Comparison of ENCODE assay signal across 9 cellular contexts in genomic region chrX:56788717-56789122, GRCh38. TPM values are rescaled to one million over a fixed set of nuclear protein-coding genes. Genes with fewer than 3 reads are reported as not detected.
DNase-seq lines count a peak whose midpoint lies in the region; ATAC-seq, FAIRE-seq and TF ChIP-seq lines count a peak whose summit lies in the region.
"Had no signal": no experiment of that assay in that cellular context is flagged by ENCODE, and none has a peak within 500 bp of the region (broad histone marks: within the 10 kb centered on the region; RNA-seq: fewer than 3 reads in every experiment).

No MANE protein-coding gene starts in this region.

- H4K20me1 ChIP-seq in GM12878 (ENCODE audit: control insufficient read depth, insufficient read depth), result no peaks in the 10 kb centered on the region
- H4K20me1 ChIP-seq in osteoblast (ENCODE audit: insufficient read depth, low read length), result peaks cover 6% of the 10 kb centered on the region

- H2AK5ac ChIP-seq in neuronal stem cell (ENCODE audit: low read depth, low read length), result no peak overlapping the region

- WGBS in GM12878 (ENCODE audit: insufficient coverage, insufficient replicate concordance, low lambda C conversion rate, missing lambda C conversion rate), result 35% methylated on average over 7 of the region's 7 CpGs
- WGBS in neuronal stem cell (ENCODE audit: extremely low coverage in 2 of 2, insufficient read length in 2 of 2, insufficient replicate concordance in 1 of 2), 2 donors, result no CpG with 5 or more reads among the region's 7 CpGs

- TF ChIP-seq POLR2A in GM12878 (IDR thresholded peaks at IDR 0.05; ENCODE audit: low read depth, low read length), result no peak

- H2AFZ ChIP-seq in GM12878 (ENCODE audit: control insufficient read depth, low read depth, low read length) (no peak overlapping the region), osteoblast (ENCODE audit: low read length) (no peak overlapping the region), neuronal stem cell (ENCODE audit: low read length) (no peak overlapping the region)

- no peak overlapping the region for H2BK120ac ChIP-seq in neuronal stem cell (ENCODE audit: low read depth, low read length)

- H3K4me1 ChIP-seq in GM12878 (ENCODE audit: control insufficient read depth, insufficient read depth, low read length) (no peaks in the 10 kb centered on the region), osteoblast (ENCODE audit: insufficient read depth, low read length) (no peaks in the 10 kb centered on the region), neuronal stem cell (ENCODE audit: control insufficient read depth in 2 of 2, insufficient read depth in 1 of 2, low read depth in 1 of 2, low read length in 2 of 2) (no peaks in the 10 kb centered on the region)

- no peak overlapping the region for H3K9ac ChIP-seq in GM12878 (ENCODE audit: control insufficient read depth, insufficient read depth, low read length)
- H3K9ac ChIP-seq in neuronal stem cell (ENCODE audit: low read depth, low read length, poor library complexity), result no peak overlapping the region

- peak; percentile 27; the same call in 1 of the 2 replicates for TF ChIP-seq RAD21 in GM12878 (IDR thresholded peaks at IDR 0.05; ENCODE audit: insufficient read depth, low read depth, low read length)

- POLR2A ChIA-PET in GM12878 (lab: Charles Lee), result no interaction called here

- no TSS peak for BruUV-seq in GM12878 (replicated peaks; lab: Mats Ljungman, UMichigan)

- TF ChIP-seq CTCF in GM12878 (IDR thresholded peaks at IDR 0.05 in 2 of 3, conservative IDR thresholded peaks at IDR 0.05 in 1 of 3; ENCODE audit: control insufficient read depth in 2 of 3, extremely low read depth in 1 of 3, insufficient read depth in 1 of 3, low read depth in 3 of 3, low read length in 3 of 3) (peak; percentile 17 to 69 (median 25); a peak in 4 of 6 replicates), osteoblast (IDR thresholded peaks at IDR 0.05; ENCODE audit: extremely low read depth, low read depth, low read length) (peak; percentile 40)

- CTCF ChIA-PET in GM12878 (lab: Yijun Ruan, JAX), result interaction anchor here (0.6 to 1.5 kb wide), 5 partner anchors 8 to 204 kb away, joined by 3 to 10 read pairs (median 3); no protein-coding TSS in a partner anchor

- in situ Hi-C loops in GM12878 (cut with MboI), result no loop called here
- in situ Hi-C loops in ACHN (cut with HindIII; ENCODE audit: low pct_ligation_motif_present, low pct_unique_long_range_greater_than_20kb, low sequenced_read_pairs), result no loop called here

- H4K91ac ChIP-seq in neuronal stem cell (ENCODE audit: low read depth, low read length, poor library complexity), result no peak overlapping the region

- H3K4ac ChIP-seq in neuronal stem cell (ENCODE audit: low read length), result no peak overlapping the region

- no peak overlapping the region for H3K4me3 ChIP-seq in GM12878
- peak overlapping the region; percentile 39 for H3K4me3 ChIP-seq in osteoblast (ENCODE audit: insufficient read depth, low read length)
- no peak overlapping the region for H3K4me3 ChIP-seq in neuronal stem cell (ENCODE audit: low read length in 2 of 2)

- H3K9me3 ChIP-seq in GM12878 (replicated peaks; ENCODE audit: control insufficient read depth, insufficient read depth, low read length) (no peaks in the 10 kb centered on the region), osteoblast (ENCODE audit: low read depth, low read length) (no peaks in the 10 kb centered on the region), neuronal stem cell (replicated peaks in 1 of 2; ENCODE audit: control insufficient read depth in 2 of 2, insufficient read depth in 1 of 2, low read depth in 1 of 2, low read length in 2 of 2) (no peaks in the 10 kb centered on the region)

- no peak overlapping the region for H3K23ac ChIP-seq in neuronal stem cell (ENCODE audit: low read depth, low read length, poor library complexity)

- intact Hi-C loops in GM12878 (cut with micrococcal nuclease; ENCODE audit: unreplicated experiment), result no loop called here

- H3K79me2 ChIP-seq in GM12878 (ENCODE audit: control insufficient read depth, insufficient read depth, low read length) (no peaks in the 10 kb centered on the region; the same call in 1 of the 2 replicates), osteoblast (ENCODE audit: insufficient read depth, low read length) (no peaks in the 10 kb centered on the region)

- RAD21 ChIA-PET in GM12878 (lab: Charles Lee; ENCODE audit: unreplicated experiment), result interaction anchor here (1.0 to 1.8 kb wide), 5 partner anchors 14 to 194 kb away, joined by 3 to 10 read pairs (median 4); no protein-coding TSS in a partner anchor

- H3K27ac ChIP-seq in GM12878 (ENCODE audit: control insufficient read depth, insufficient read depth) (no peak overlapping the region), osteoblast (ENCODE audit: low read depth, low read length) (no peak overlapping the region), neuronal stem cell (replicated peaks; ENCODE audit: low read length) (no peak overlapping the region)
- H3K27ac ChIP-seq: brain microvascular endothelial cell had no signal

- ATAC-seq in GM18858 (IDR thresholded peaks at IDR 0.05; ENCODE audit: unreplicated experiment) (peak; percentile 38), HG03520 (IDR thresholded peaks at IDR 0.05; ENCODE audit: unreplicated experiment) (peak; percentile 46), GM12878 (peak; percentile 75), GM18519 (IDR thresholded peaks at IDR 0.05; ENCODE audit: low FRiP score, unreplicated experiment) (no peak), HG03521 (IDR thresholded peaks at IDR 0.05; ENCODE audit: unreplicated experiment) (no peak)

- H2BK5ac ChIP-seq in neuronal stem cell (ENCODE audit: low read length), result no peak overlapping the region

- H3K36me3 ChIP-seq in GM12878 (ENCODE audit: control insufficient read depth in 2 of 2, insufficient read depth in 2 of 2, low read length in 1 of 2) (no peaks in the 10 kb centered on the region; a peak in 3 of 4 replicates), osteoblast (ENCODE audit: insufficient read depth, low read length) (no peaks in the 10 kb centered on the region), neuronal stem cell (replicated peaks in 1 of 2; ENCODE audit: control insufficient read depth in 2 of 2, insufficient read depth in 2 of 2, low read length in 2 of 2) (peaks cover 3 to 45% of the 10 kb centered on the region in 2 donors)
- H3K36me3 ChIP-seq: brain microvascular endothelial cell had no signal

- no peak for TF ChIP-seq EP300 in GM12878 (IDR thresholded peaks at IDR 0.05; ENCODE audit: borderline replicate concordance in 1 of 2, control insufficient read depth in 1 of 2, low read depth in 2 of 2, low read length in 2 of 2)

- FAIRE-seq in GM12878 (lab: Jason Lieb, UNC), result no peak

- no peak overlapping the region for H4K8ac ChIP-seq in neuronal stem cell (ENCODE audit: low read depth, low read length)

- H3K79me1 ChIP-seq in neuronal stem cell (ENCODE audit: low read depth, low read length), result no peaks in the 10 kb centered on the region

- no peak overlapping the region for H3K4me2 ChIP-seq in GM12878 (ENCODE audit: control insufficient read depth, insufficient read depth)
- H3K4me2 ChIP-seq in osteoblast (ENCODE audit: insufficient read depth, low read length), result peak overlapping the region; percentile 66
- no peak overlapping the region for H3K4me2 ChIP-seq in neuronal stem cell (ENCODE audit: insufficient read depth, low read length, poor library complexity, severe bottlenecking)

- H3K27me3 ChIP-seq in GM12878 (replicated peaks in 1 of 2; ENCODE audit: control insufficient read depth in 2 of 2, insufficient read depth in 2 of 2, low read length in 1 of 2) (no peaks in the 10 kb centered on the region), osteoblast (ENCODE audit: insufficient read depth, low read length) (no peaks in the 10 kb centered on the region), neuronal stem cell (ENCODE audit: control insufficient read depth in 3 of 3, insufficient read depth in 3 of 3, low read depth in 1 of 3, low read length in 3 of 3) (peaks cover 0 to 18% (median 0%) of the 10 kb centered on the region in 3 experiments)
- H3K27me3 ChIP-seq: brain microvascular endothelial cell had no signal

- H3K18ac ChIP-seq in neuronal stem cell (ENCODE audit: low read length), result no peak overlapping the region

- H2BK12ac ChIP-seq in neuronal stem cell (ENCODE audit: low read length), result no peak overlapping the region

- DNase-seq in GM12878 (ENCODE audit: low read depth, low spot score) (no peak), osteoblast (ENCODE audit: insufficient read length, low spot score, missing footprints) (no peak), ACHN (no peak), neuronal stem cell (ENCODE audit: low spot score) (no peak)
- DNase-seq: brain microvascular endothelial cell had no signal

- no peak overlapping the region for H2BK15ac ChIP-seq in neuronal stem cell (ENCODE audit: low read length)

- H3K14ac ChIP-seq in neuronal stem cell (ENCODE audit: low read length), result no peak overlapping the region

- SMC1A ChIA-PET in GM12878 (lab: Charles Lee; ENCODE audit: uncharacterized antibody, unreplicated experiment), result interaction anchor here (3.2 kb wide), 1 partner anchor 190 kb away, joined by 11 read pairs; no protein-coding TSS in a partner anchor

TF ChIP-seq in GM12878, 131 proteins besides CTCF, POLR2A, EP300 and RAD21 (continues in another document):
- TF ChIP-seq MYC (IDR thresholded peaks at IDR 0.05; ENCODE audit: insufficient read depth, insufficient read length, insufficient replicate concordance, low read length, severe bottlenecking), result no peak

RNA-seq across cellular contexts. Expression of gene NBDY, which starts 59.7 kb away (rescaled TPM):
- total RNA-seq in GM12878 (2013; cell fraction: nucleolus; rRNA removed), result 11.0 and 16.2 TPM in 2 replicates
- total RNA-seq in GM12878 (2014; rRNA removed), result 7.8 and 10.8 TPM in 2 replicates
- 10.9 and 12.8 TPM in 2 replicates for total RNA-seq in GM12878 (2014; rRNA removed; fragmentation: Illumina TruSeq; extraction: Trizol)
- 40.7 and 41.9 TPM in 2 replicates for total RNA-seq in GM12878 (2021)
- polyA plus RNA-seq in GM12878 (2011; ENCODE audit: low read depth), result 24.2 TPM
- 32.1 and 33.6 TPM in 2 replicates for polyA plus RNA-seq in GM12878 (2011; rRNA removed)
- polyA plus RNA-seq in GM12878 (2011; cell fraction: cytosol; rRNA removed), result 42.9 and 44.8 TPM in 2 replicates
- 26.5 and 27.1 TPM in 2 replicates for polyA plus RNA-seq in GM12878 (2011; cell fraction: nucleus; rRNA removed)
- polyA plus RNA-seq in GM12878 (2012), result 33.3 and 41.9 TPM in 2 replicates
- polyA plus RNA-seq in GM12878 (2014; fragmentation: Illumina TruSeq; extraction: Trizol), result 56.4 and 82.3 TPM in 2 replicates
- 100 to 1,000 TPM; 113 to 115 TPM for polyA plus RNA-seq in GM12878 (2014; fragmentation: Nextera tagmentation; extraction: Ambion mirVana)
- 29.0 and 37.3 TPM in 2 replicates for polyA plus RNA-seq in GM12878 (2014; rRNA removed)
- polyA plus RNA-seq in GM12878 (2016; fragmentation: Nextera tagmentation; extraction: Ambion mirVana), result 100 to 1,000 TPM; 108 to 122 TPM
- 12.5 and 14.9 TPM in 2 replicates for polyA minus RNA-seq in GM12878 (2011; rRNA and poly(A)+ RNA removed)
- polyA minus RNA-seq in GM12878 (2011; cell fraction: cytosol; rRNA and poly(A)+ RNA removed), result 13.2 and 19.8 TPM in 2 replicates
- 17.5 and 20.1 TPM in 2 replicates for polyA minus RNA-seq in GM12878 (2011; cell fraction: nucleus; rRNA and poly(A)+ RNA removed)
- 6.5 and 9.0 TPM in 2 replicates for total RNA-seq in osteoblast
- polyA plus RNA-seq in neuronal stem cell (2013, experiment 1 of 2), result 113 TPM
- polyA plus RNA-seq in neuronal stem cell (2013, experiment 2 of 2), result 111 TPM

Comparison
In these comparisons a context has a peak if more than half of its experiments do, and no peak if none do; other contexts are left out.
1. ATAC-seq: peak in GM18858 (single experiment), HG03520 (single experiment) and GM12878 (single experiment); none in GM18519 (single experiment) and HG03521 (single experiment).